Comparison of ENCODE assay signal across 10 cellular contexts in the genomic region with DNA sequence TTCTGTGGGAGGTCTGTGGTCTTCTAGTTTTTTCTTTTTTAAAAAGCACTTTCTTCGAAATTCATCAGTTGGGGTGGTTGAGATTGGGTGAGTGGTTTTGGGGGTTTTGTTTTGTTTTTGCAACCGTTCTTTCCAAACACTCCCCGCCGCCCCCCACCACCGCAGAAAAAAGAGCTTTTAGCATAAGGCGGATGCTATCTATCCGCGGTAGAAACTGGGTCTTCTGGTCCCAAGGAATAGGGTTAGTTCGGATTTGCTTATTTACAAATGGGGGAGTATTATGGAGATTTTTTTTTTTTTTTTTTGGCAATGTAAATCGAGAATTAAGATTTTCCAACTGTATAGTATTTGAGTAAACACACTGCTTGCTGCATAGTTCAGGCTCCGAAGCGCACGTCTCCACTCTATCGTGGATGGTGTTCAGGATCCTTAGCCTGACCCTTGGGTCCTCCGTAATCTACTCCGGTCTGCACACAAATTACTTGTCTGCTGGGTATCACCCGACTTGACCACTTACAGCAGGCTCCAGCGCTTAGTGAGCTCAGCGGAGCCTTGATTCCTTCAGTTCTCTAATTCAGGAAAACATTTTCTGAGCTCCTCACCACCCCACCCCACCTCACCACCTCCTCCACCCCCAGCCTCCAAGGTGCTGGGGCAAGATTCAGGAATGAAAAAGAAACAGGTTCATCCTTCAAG. TPM values are rescaled to one million over a fixed set of nuclear protein-coding genes. Genes with fewer than 3 reads are reported as not detected.
DNase-seq lines count a peak whose midpoint lies in the region; ATAC-seq and TF ChIP-seq lines count a peak whose summit lies in the region.
"Had no signal": no experiment of that assay in that cellular context is flagged by ENCODE, and none has a peak within 500 bp of the region (broad histone marks: within the 10 kb centered on the region; RNA-seq: fewer than 3 reads in every experiment).

No MANE protein-coding gene starts in this region.

- no peak for TF ChIP-seq EP300 in suprapubic skin (IDR thresholded peaks at IDR 0.05)

- no peak for ATAC-seq in activated T-cell treated with anti-CD3 and anti-CD28 coated beads, Interleukin-2, amount 50 U/mL, for 72 hours (replicated peaks in 1 of 2)
- ATAC-seq in activated naive CD8-positive, alpha-beta T cell treated with anti-CD3 and anti-CD28 coated beads, Interleukin-2, amount 50 U/mL, for 24 hours, result no peak
- no peak for ATAC-seq in HG03439 (IDR thresholded peaks at IDR 0.05; ENCODE audit: unreplicated experiment)

- H3K4me1 Mint-ChIP-seq in activated T-cell treated with anti-CD3 and anti-CD28 coated beads, Interleukin-2, amount 50 U/mL, for 72 hours (ENCODE audit: low read depth), result peaks cover 27% of the 10 kb centered on the region
- H3K4me1 Mint-ChIP-seq in activated naive CD8-positive, alpha-beta T cell treated with anti-CD3 and anti-CD28 coated beads, Interleukin-2, amount 50 U/mL, for 24 hours, result peaks cover 41% of the 10 kb centered on the region
- peaks cover 0 to 14% of the 10 kb centered on the region in 2 donors for H3K4me1 Mint-ChIP-seq in immature natural killer cell

- no peaks in the 10 kb centered on the region for H3K9me3 Mint-ChIP-seq in activated T-cell treated with anti-CD3 and anti-CD28 coated beads, Interleukin-2, amount 50 U/mL, for 72 hours
- H3K9me3 Mint-ChIP-seq in activated naive CD8-positive, alpha-beta T cell treated with anti-CD3 and anti-CD28 coated beads, Interleukin-2, amount 50 U/mL, for 24 hours, result no peaks in the 10 kb centered on the region
- H3K9me3 Mint-ChIP-seq in immature natural killer cell, result peaks cover 0 to 1% (median 0%) of the 10 kb centered on the region in 6 donors

- H3K27me3 Mint-ChIP-seq in activated T-cell treated with anti-CD3 and anti-CD28 coated beads, Interleukin-2, amount 50 U/mL, for 72 hours (ENCODE audit: low read depth), result peaks cover 45% of the 10 kb centered on the region
- peaks cover 30% of the 10 kb centered on the region for H3K27me3 Mint-ChIP-seq in activated naive CD8-positive, alpha-beta T cell treated with anti-CD3 and anti-CD28 coated beads, Interleukin-2, amount 50 U/mL, for 24 hours
- H3K27me3 Mint-ChIP-seq in immature natural killer cell (ENCODE audit: low read depth in 3 of 3), result peaks cover 2 to 48% (median 13%) of the 10 kb centered on the region in 3 donors

- TF ChIP-seq CTCF in suprapubic skin (IDR thresholded peaks at IDR 0.05), result no peak

- peak overlapping the region; percentile 24 for H3K27ac Mint-ChIP-seq in activated T-cell treated with anti-CD3 and anti-CD28 coated beads, Interleukin-2, amount 50 U/mL, for 72 hours
- no peak overlapping the region for H3K27ac Mint-ChIP-seq in activated naive CD8-positive, alpha-beta T cell treated with anti-CD3 and anti-CD28 coated beads, Interleukin-2, amount 50 U/mL, for 24 hours
- H3K27ac Mint-ChIP-seq in immature natural killer cell, result no peak overlapping the region

- WGBS in suprapubic skin, result 22% methylated on average over 19 of the region's 19 CpGs

- H3K4me3 Mint-ChIP-seq in activated T-cell treated with anti-CD3 and anti-CD28 coated beads, Interleukin-2, amount 50 U/mL, for 72 hours, result peak overlapping the region; percentile 71 to 78
- peak overlapping the region; percentile 55 for H3K4me3 Mint-ChIP-seq in activated naive CD8-positive, alpha-beta T cell treated with anti-CD3 and anti-CD28 coated beads, Interleukin-2, amount 50 U/mL, for 24 hours
- H3K4me3 Mint-ChIP-seq in immature natural killer cell, result peak overlapping the region in 3 of 5 donors; percentile 7 to 50 (median 29)

- no peak overlapping the region for H3K27ac ChIP-seq in suprapubic skin
- H3K27ac ChIP-seq: C4-2B had no signal

- peaks cover 60% of the 10 kb centered on the region for H3K27me3 ChIP-seq in suprapubic skin

- no peaks in the 10 kb centered on the region for H3K36me3 ChIP-seq in suprapubic skin

- H3K4me3 ChIP-seq in suprapubic skin, result peak overlapping the region; percentile 63

- H3K9me3 ChIP-seq in suprapubic skin, result no peaks in the 10 kb centered on the region

- DNase-seq in activated T-cell treated with anti-CD3 and anti-CD28 coated beads, Interleukin-2, amount 50 U/mL, for 72 hours, result peak; percentile 25 to 46
- DNase-seq in activated T-cell treated with anti-CD3 and anti-CD28 coated beads, Interleukin-2, amount 50 U/mL, for 48 hours, result no peak
- no peak for DNase-seq in activated naive CD8-positive, alpha-beta T cell treated with anti-CD3 and anti-CD28 coated beads, Interleukin-2, amount 50 U/mL, for 24 hours
- DNase-seq in immature natural killer cell (no peak), suprapubic skin (ENCODE audit: low spot score in 2 of 2) (no peak), ecto neural progenitor cell (ENCODE audit: low spot score) (no peak)
- no peak for DNase-seq in central memory CD4-positive, alpha-beta T cell
- DNase-seq: SIG-M5 had no signal

- no peak for TF ChIP-seq POLR2A in suprapubic skin (IDR thresholded peaks at IDR 0.05)

- H3K4me1 ChIP-seq in suprapubic skin, result peaks cover 27% of the 10 kb centered on the region

- no peaks in the 10 kb centered on the region for H3K36me3 Mint-ChIP-seq in activated T-cell treated with anti-CD3 and anti-CD28 coated beads, Interleukin-2, amount 50 U/mL, for 72 hours (ENCODE audit: insufficient read depth in 2 of 2)
- no peaks in the 10 kb centered on the region for H3K36me3 Mint-ChIP-seq in activated naive CD8-positive, alpha-beta T cell treated with anti-CD3 and anti-CD28 coated beads, Interleukin-2, amount 50 U/mL, for 24 hours (ENCODE audit: low read depth)
- peaks cover 7 to 12% (median 9%) of the 10 kb centered on the region in 3 donors for H3K36me3 Mint-ChIP-seq in immature natural killer cell

RNA-seq across cellular contexts. Expression of gene NRCAM, which starts 0.8 kb away (rescaled TPM):
- 1 to 10 TPM; 2.5 to 4.1 TPM for total RNA-seq in activated T-cell treated with anti-CD3 and anti-CD28 coated beads, Interleukin-2, amount 50 U/mL, for 72 hours
- not detected for polyA plus RNA-seq in immature natural killer cell
- 1 to 10 TPM; 2.3 to 7.2 (median 2.8) TPM for total RNA-seq in suprapubic skin

Comparison
In these comparisons a context has a peak if more than half of its experiments do, and no peak if none do; other contexts are left out.
1. DNase-seq: peak in activated T-cell treated with anti-CD3 and anti-CD28 coated beads, Interleukin-2, amount 50 U/mL, for 72 hours (2 of 2); none in activated T-cell treated with anti-CD3 and anti-CD28 coated beads, Interleukin-2, amount 50 U/mL, for 48 hours (0 of 2), activated naive CD8-positive, alpha-beta T cell treated with anti-CD3 and anti-CD28 coated beads, Interleukin-2, amount 50 U/mL, for 24 hours (single experiment), immature natural killer cell (0 of 3), suprapubic skin (0 of 2), ecto neural progenitor cell (single experiment) and central memory CD4-positive, alpha-beta T cell (single experiment).
2. Peak in every context shown above with its lines, with median percentiles within 50 percentile points of each other: H3K4me3 Mint-ChIP-seq.